In genomic region chr17:59331129-59331928, GRCh38 we compare ENCODE assay signal across 8 cellular contexts. TPM values are rescaled to one million over a fixed set of nuclear protein-coding genes. Genes with fewer than 3 reads are reported as not detected.
DNase-seq lines count a peak whose midpoint lies in the region; ATAC-seq and TF ChIP-seq lines count a peak whose summit lies in the region.

Gene YPEL2 (plus strand): TSS chr17:59331655. CDS start chr17:59353410, 21,755 bp downstream.

- H3K27me3 Mint-ChIP-seq in naive thymus-derived CD8-positive, alpha-beta T cell, result no peaks in the 10 kb centered on the region
- no peaks in the 10 kb centered on the region for H3K27me3 Mint-ChIP-seq in stimulated activated memory B cell treated with anti-CD40 and anti-IgM and Interleukin-4, amounts not matched to agents 10 μg/mL and 1 μg/mL and 100 μg/mL, for 72 hours

- peak within 1 kb of the TSS; percentile 26 for H3K27ac ChIP-seq in RWPE2 (ENCODE audit: poor library complexity, severe bottlenecking)

- H3K4me3 ChIP-seq in RWPE2 (ENCODE audit: severe bottlenecking), result peak within 1 kb of the TSS; percentile 83

- no peaks in the 10 kb centered on the region for H3K36me3 ChIP-seq in RWPE2 (ENCODE audit: low read depth)

- no peaks in the 10 kb centered on the region for H3K9me3 Mint-ChIP-seq in naive thymus-derived CD8-positive, alpha-beta T cell
- H3K9me3 Mint-ChIP-seq in stimulated activated memory B cell treated with anti-CD40 and anti-IgM and Interleukin-4, amounts not matched to agents 10 μg/mL and 1 μg/mL and 100 μg/mL, for 72 hours, result no peaks in the 10 kb centered on the region

- TF ChIP-seq CTCF in RWPE2 (IDR thresholded peaks at IDR 0.05; ENCODE audit: poor library complexity, severe bottlenecking), result no peak

- peak; percentile 49 for DNase-seq in DMS79 treated with DMSO at 0.1 percent for 48 hours (lab: John Stamatoyannopoulos, UW)
- peak; percentile 87 for DNase-seq in H4 (ENCODE audit: low spot score)
- DNase-seq in M059J (ENCODE audit: low read depth), result peak; percentile 86
- peak; percentile 96 for DNase-seq in RWPE2 (ENCODE audit: low spot score)
- DNase-seq in activated T-helper 9 cell treated with anti-CD3 and anti-CD28 coated beads, Interleukin-2, amount 50 U/mL, for 16 hours (ENCODE audit: low read depth), result peak; percentile 83
- DNase-seq in fibroblast of peridontal ligament (ENCODE audit: extremely low read depth), result peak; percentile 87
- peak; percentile 82 to 94 (median 86) for DNase-seq in naive thymus-derived CD8-positive, alpha-beta T cell

- no peaks in the 10 kb centered on the region for H3K36me3 Mint-ChIP-seq in naive thymus-derived CD8-positive, alpha-beta T cell
- no peaks in the 10 kb centered on the region for H3K36me3 Mint-ChIP-seq in stimulated activated memory B cell treated with anti-CD40 and anti-IgM and Interleukin-4, amounts not matched to agents 10 μg/mL and 1 μg/mL and 100 μg/mL, for 72 hours

- H3K27ac Mint-ChIP-seq in naive thymus-derived CD8-positive, alpha-beta T cell, result peak within 1 kb of the TSS; percentile 86 to 99 (median 94)
- peak within 1 kb of the TSS; percentile 80 for H3K27ac Mint-ChIP-seq in stimulated activated memory B cell treated with anti-CD40 and anti-IgM and Interleukin-4, amounts not matched to agents 10 μg/mL and 1 μg/mL and 100 μg/mL, for 72 hours

- H3K9me3 ChIP-seq in RWPE2 (ENCODE audit: severe bottlenecking), result no peaks in the 10 kb centered on the region

- ATAC-seq in RWPE2 (ENCODE audit: low read depth), result peak; percentile 98
- peak; percentile 88 to 90 for ATAC-seq in naive thymus-derived CD8-positive, alpha-beta T cell
- ATAC-seq in stimulated activated memory B cell treated with anti-CD40 and anti-IgM and Interleukin-4, amounts not matched to agents 10 μg/mL and 1 μg/mL and 100 μg/mL, for 72 hours, result peak; percentile 97

- no peaks in the 10 kb centered on the region for H3K27me3 ChIP-seq in RWPE2 (ENCODE audit: insufficient read depth, poor library complexity, severe bottlenecking)

- H3K4me1 Mint-ChIP-seq in naive thymus-derived CD8-positive, alpha-beta T cell, result peaks cover 40 to 83% (median 79%) of the 10 kb centered on the region in 4 donors
- peaks cover 68% of the 10 kb centered on the region for H3K4me1 Mint-ChIP-seq in stimulated activated memory B cell treated with anti-CD40 and anti-IgM and Interleukin-4, amounts not matched to agents 10 μg/mL and 1 μg/mL and 100 μg/mL, for 72 hours

- peaks cover 10% of the 10 kb centered on the region for H3K4me1 ChIP-seq in RWPE2 (ENCODE audit: insufficient read depth, poor library complexity, severe bottlenecking)

- POLR2A ChIA-PET in naive thymus-derived CD8-positive, alpha-beta T cell (lab: Charles Lee), result interaction anchor here (0.6 to 7.7 kb wide), 12 partner anchors 10 to 110 kb away, joined by 3 to 104 read pairs (median 8); no protein-coding TSS in a partner anchor

- H3K4me3 Mint-ChIP-seq in naive thymus-derived CD8-positive, alpha-beta T cell, result peak within 1 kb of the TSS; percentile 88 to 97 (median 92)
- H3K4me3 Mint-ChIP-seq in stimulated activated memory B cell treated with anti-CD40 and anti-IgM and Interleukin-4, amounts not matched to agents 10 μg/mL and 1 μg/mL and 100 μg/mL, for 72 hours, result peak within 1 kb of the TSS; percentile 89

RNA-seq across cellular contexts. Expression of gene YPEL2, which starts in this region (rescaled TPM):
- total RNA-seq in H4 (2014; rRNA removed; shearing (Covaris generic)), result 0.86 and 1.9 TPM in 2 replicates
- total RNA-seq in M059J (2014; rRNA removed; shearing (Covaris generic)), result 1.7 and 2.7 TPM in 2 replicates
- total RNA-seq in naive thymus-derived CD8-positive, alpha-beta T cell, result 10 to 100 TPM; 73.5 to 75.0 TPM
- polyA plus RNA-seq in naive thymus-derived CD8-positive, alpha-beta T cell, result 10 to 100 TPM; 22.0 to 28.7 (median 25.2) TPM

Comparison
In these comparisons a context has a peak if more than half of its experiments do, and no peak if none do; other contexts are left out.
1. Peak in every context shown above with its lines: DNase-seq, ATAC-seq, H3K4me3 ChIP-seq and H3K27ac ChIP-seq.
2. RNA of gene YPEL2 (total RNA-seq): 73.5 to 75.0 TPM in naive thymus-derived CD8-positive, alpha-beta T cell; 0.86 to 1.9 TPM in H4 and 1.7 to 2.7 TPM in M059J; every median in the first group is over 10 times any median in the second.